Comparison of ENCODE assay signal across 1 cellular context in genomic region chr6:43454290-43455033, GRCh38.
TF ChIP-seq lines count a peak whose summit lies in the region.

No MANE protein-coding gene starts in this region.

TF ChIP-seq in HEK293, 187 proteins besides CTCF, POLR2A, EP300 and RAD21 (continued from another document):
- TF ChIP-seq ZNF513 (tag by site-specific recombination; IDR thresholded peaks at IDR 0.05) (no peak), ZNF214 (tag by site-specific recombination; IDR thresholded peaks at IDR 0.05; ENCODE audit: borderline replicate concordance) (no peak), ZNF18 (tag by site-specific recombination; IDR thresholded peaks at IDR 0.05) (no peak), ZNF394 (tag by site-specific recombination; IDR thresholded peaks at IDR 0.05; ENCODE audit: borderline replicate concordance) (peak; percentile 54; the same call in 1 of the 2 replicates), PATZ1 (tag by site-specific recombination; IDR thresholded peaks at IDR 0.05) (peak; percentile 76; the same call in 1 of the 2 replicates), ZFP37 (tag by site-specific recombination; IDR thresholded peaks at IDR 0.05) (peak; percentile 95), ZNF449 (tag by site-specific recombination; IDR thresholded peaks at IDR 0.05) (no peak; the same call in 1 of the 2 replicates), ZBTB48 (tag by site-specific recombination; IDR thresholded peaks at IDR 0.05) (no peak), ZNF747 (tag by site-specific recombination; IDR thresholded peaks at IDR 0.05) (no peak), PRDM4 (tag by site-specific recombination; IDR thresholded peaks at IDR 0.05) (0 out of 2 replicates have a peak, but pooled peaks have one; percentile 2), ZNF48 (tag by site-specific recombination; IDR thresholded peaks at IDR 0.05) (no peak)
